33 cellular contexts compared by ENCODE assay signal in genomic region chr11:20555783-20556182, GRCh38. TPM values are rescaled to one million over a fixed set of nuclear protein-coding genes. Genes with fewer than 3 reads are reported as not detected.
A peak's percentile ranks its signal among the peaks of the same experiment; 100 is the strongest.
DNase-seq lines count a peak whose midpoint lies in the region; TF ChIP-seq lines count a peak whose summit lies in the region.
"Had no signal": no experiment of that assay in that cellular context is flagged by ENCODE, and none has a peak within 500 bp of the region (broad histone marks: within the 10 kb centered on the region; RNA-seq: fewer than 3 reads in every experiment).

No MANE protein-coding gene starts in this region.

- peak; percentile 57 for DNase-seq in esophagus muscularis mucosa (ENCODE audit: extremely low spot score)
- DNase-seq in hypothalamus (lab: John Stamatoyannopoulos, UW): no peak
- DNase-seq in brain microvascular endothelial cell: no peak
- DNase-seq: 8988T; ACHN; AML-193; BE2C; C1 segment of cervical spinal cord; Caco-2; Calu3; CD4-positive, alpha-beta memory T cell; CD4-positive, alpha-beta T cell; CD4-positive, CD25-positive, alpha-beta regulatory T cell; CD8-positive, alpha-beta memory T cell; CD8-positive, alpha-beta T cell; COR-L47; DMS 273 treated with DMSO at 0.1 percent for 48 hours; DMS153; DMS53; DMS79; DMS79 treated with DMSO at 0.1 percent for 48 hours; DND-41; EL had no signal

- TF ChIP-seq POLR2A in esophagus muscularis mucosa (IDR thresholded peaks at IDR 0.05; ENCODE audit: low read depth): no peak

- H3K36me3 ChIP-seq in HEK293 (ENCODE audit: control insufficient read depth in 2 of 2, insufficient read depth in 1 of 2, low read length in 2 of 2) (no peaks in the 10 kb centered on the region), esophagus muscularis mucosa (no peaks in the 10 kb centered on the region), brain microvascular endothelial cell (replicated peaks) (no peaks in the 10 kb centered on the region)
- H3K36me3 ChIP-seq: BE2C; BLaER1; BLaER1 treated with 17β-estradiol and CSF1 and Interleukin-3, amounts not matched to agents 10 nM and 100 nM had no signal

- H3K9me3 ChIP-seq in HEK293 (ENCODE audit: control insufficient read depth, insufficient read depth, low read depth, low read length) (no peaks in the 10 kb centered on the region), esophagus muscularis mucosa (no peaks in the 10 kb centered on the region)
- H3K9me3 ChIP-seq: BE2C had no signal

- H3K27ac ChIP-seq in HEK293 (ENCODE audit: extremely low read depth, low read depth, low read length) (no peak overlapping the region), esophagus muscularis mucosa (replicated peaks in 1 of 4) (no peak overlapping the region), brain microvascular endothelial cell (no peak overlapping the region)
- H3K27ac ChIP-seq: 22Rv1; A549; BLaER1; BLaER1 treated with 17β-estradiol and CSF1 and Interleukin-3, amounts not matched to agents 10 nM and 100 nM; C4-2B had no signal

- no peak for TF ChIP-seq EP300 in esophagus muscularis mucosa (IDR thresholded peaks at IDR 0.05)

- POLR2A ChIA-PET in HEK293 (lab: Yijun Ruan, JAX): no interaction called here

- CTCF ChIA-PET in HEK293 (lab: Yijun Ruan, JAX): no interaction called here

- intact Hi-C loops in esophagus muscularis mucosa (cut with DNase I): no loop called here

- H3K4me1 ChIP-seq in HEK293 (ENCODE audit: control insufficient read depth, insufficient read depth, low read length): no peaks in the 10 kb centered on the region
- H3K4me1 ChIP-seq in esophagus muscularis mucosa: no peaks in the 10 kb centered on the region
- H3K4me1 ChIP-seq: A549; BE2C; BLaER1; BLaER1 treated with 17β-estradiol and CSF1 and Interleukin-3, amounts not matched to agents 10 nM and 100 nM; Caco-2 had no signal

- WGBS in esophagus muscularis mucosa: 65% methylated on average over 3 of the region's 3 CpGs

- TF ChIP-seq CTCF in HEK293 (tag by site-specific recombination; IDR thresholded peaks at IDR 0.05): no peak
- no peak for TF ChIP-seq CTCF in esophagus muscularis mucosa (IDR thresholded peaks at IDR 0.05)
- TF ChIP-seq CTCF in brain microvascular endothelial cell (IDR thresholded peaks at IDR 0.05; ENCODE audit: low read depth, low read length, missing control alignments): no peak

- H3K4me3 ChIP-seq in HEK293 (ENCODE audit: low read depth, low read length) (no peak overlapping the region), esophagus muscularis mucosa (no peak overlapping the region), brain microvascular endothelial cell (ENCODE audit: low read depth, low read length) (no peak overlapping the region)
- H3K4me3 ChIP-seq: A549; BLaER1; BLaER1 treated with 17β-estradiol and CSF1 and Interleukin-3, amounts not matched to agents 10 nM and 100 nM had no signal

- H3K27me3 ChIP-seq in esophagus muscularis mucosa: peaks cover 0 to 14% (median 0%) of the 10 kb centered on the region in 4 donors
- H3K27me3 ChIP-seq in brain microvascular endothelial cell (replicated peaks): no peaks in the 10 kb centered on the region
- H3K27me3 ChIP-seq: BE2C; BLaER1; BLaER1 treated with 17β-estradiol and CSF1 and Interleukin-3, amounts not matched to agents 10 nM and 100 nM had no signal

- in situ Hi-C loops in brain microvascular endothelial cell (cut with HindIII; ENCODE audit: low pct_ligation_motif_present, low sequenced_read_pairs): no loop called here

TF ChIP-seq in HEK293, 187 proteins besides CTCF, POLR2A, EP300 and RAD21:
- peak; percentile 82 for TF ChIP-seq ZNF585B (tag by site-specific recombination; IDR thresholded peaks at IDR 0.05)
- TF ChIP-seq ATF2 (tag by site-specific recombination; IDR thresholded peaks at IDR 0.05; ENCODE audit: low read depth): no peak

RNA-seq across cellular contexts. Expression of gene SLC6A5, which starts 43.6 kb away (rescaled TPM):
- not detected for total RNA-seq in esophagus muscularis mucosa
- total RNA-seq: A172; A673; B cell; Caco-2; Calu3; CD4-positive, alpha-beta memory T cell; CD4-positive, alpha-beta T cell; CD4-positive, CD25-positive, alpha-beta regulatory T cell; CD8-positive, alpha-beta memory T cell; CD8-positive, alpha-beta T cell; Daoy had no signal
